Comparison of ENCODE assay signal across 8 cellular contexts in genomic region chr7:95527033-95527775, GRCh38. TPM values are rescaled to one million over a fixed set of nuclear protein-coding genes. Genes with fewer than 3 reads are reported as not detected.
DNase-seq lines count a peak whose midpoint lies in the region; ATAC-seq and TF ChIP-seq lines count a peak whose summit lies in the region.

No MANE protein-coding gene starts in this region.

- H3K27ac ChIP-seq in cingulate gyrus (ENCODE audit: low read depth, low read length) (peak overlapping the region; percentile 89), thoracic aorta (no peak overlapping the region)

- H3K9ac ChIP-seq in NT2/D1 (ENCODE audit: insufficient read length, low read depth): no peak overlapping the region

- H3K9me3 Mint-ChIP-seq in CD14-positive monocyte: no peaks in the 10 kb centered on the region

- H3K27me3 ChIP-seq in NT2/D1 (ENCODE audit: insufficient read depth, insufficient read length) (no peaks in the 10 kb centered on the region), thoracic aorta (replicated peaks; ENCODE audit: insufficient read depth) (no peaks in the 10 kb centered on the region)

- DNase-seq in CD14-positive monocyte (ENCODE audit: low spot score): peak; percentile 49
- peak; percentile 34 for DNase-seq in HT1080 (ENCODE audit: low read depth)
- DNase-seq in NT2/D1 (ENCODE audit: low read depth, low spot score): peak; percentile 60
- DNase-seq in left lobe of liver (ENCODE audit: low spot score): peak; percentile 61
- DNase-seq in thoracic aorta (ENCODE audit: low spot score): no peak
- no peak for DNase-seq in posterior vena cava (ENCODE audit: low spot score)

- TF ChIP-seq CTCF in CD14-positive monocyte (IDR thresholded peaks at IDR 0.05) (peak; percentile 91), thoracic aorta (IDR thresholded peaks at IDR 0.05) (peak; percentile 85)

- H3K9me3 ChIP-seq in NT2/D1 (ENCODE audit: insufficient read depth, low read length) (no peaks in the 10 kb centered on the region), thoracic aorta (no peaks in the 10 kb centered on the region)

- H3K36me3 ChIP-seq in NT2/D1 (ENCODE audit: insufficient read depth, insufficient read length, low read length) (no peaks in the 10 kb centered on the region), thoracic aorta (no peaks in the 10 kb centered on the region)

- intact Hi-C loops in CD14-positive monocyte (cut with micrococcal nuclease): loop anchor here (5.0 kb wide), 1 partner anchor 160 kb away; no protein-coding TSS in a partner anchor
- intact Hi-C loops in posterior vena cava (cut with DNase I): loop anchor here (2.0 to 5.0 kb wide), 2 partner anchors 160 kb away; no protein-coding TSS in a partner anchor

- ATAC-seq in GM18909 (IDR thresholded peaks at IDR 0.05; ENCODE audit: poor library complexity, unreplicated experiment) (peak; percentile 73), left lobe of liver (peak; percentile 97), thoracic aorta (ENCODE audit: insufficient number of reproducible peaks, low FRiP score, low read depth) (peak; percentile 85)

- H3K4me3 Mint-ChIP-seq in CD14-positive monocyte: no peak overlapping the region

- no peaks in the 10 kb centered on the region for H3K36me3 Mint-ChIP-seq in CD14-positive monocyte

- H3K4me1 Mint-ChIP-seq in CD14-positive monocyte: peaks cover 8% of the 10 kb centered on the region

- H3K27ac Mint-ChIP-seq in CD14-positive monocyte: no peak overlapping the region

- H3K27me3 Mint-ChIP-seq in CD14-positive monocyte (ENCODE audit: low read depth in 3 of 3): peaks cover 0 to 7% (median 2%) of the 10 kb centered on the region in 3 donors

- H3K4me1 ChIP-seq in NT2/D1 (ENCODE audit: insufficient read depth, insufficient read length) (no peaks in the 10 kb centered on the region), thoracic aorta (ENCODE audit: control insufficient read depth in 1 of 2, low read depth in 2 of 2) (no peaks in the 10 kb centered on the region)

- H3K4me3 ChIP-seq in NT2/D1 (ENCODE audit: insufficient read length, low read depth) (no peak overlapping the region), thoracic aorta (no peak overlapping the region)

RNA-seq across cellular contexts. Expression of gene ASB4, which starts 41.5 kb away (rescaled TPM):
- polyA plus RNA-seq in CD14-positive monocyte: not detected
- total RNA-seq in HT1080 (2014; rRNA removed; shearing (Covaris generic)): not detected in 2 replicates
- not detected in 2 replicates for polyA plus RNA-seq in HT1080 (2015; cell fraction: cytosol; rRNA removed)
- polyA plus RNA-seq in HT1080 (2015; cell fraction: nucleus; rRNA removed): not detected in 2 replicates
- 0.40 TPM for total RNA-seq in left lobe of liver
- under 1 TPM in 1 of 2 donors, not detected in 1; 0.14 TPM for total RNA-seq in thoracic aorta
- total RNA-seq in posterior vena cava: under 1 TPM in 1 of 2 donors, not detected in 1; 0.24 TPM

Comparison
In these comparisons a context has a peak if more than half of its experiments do, and no peak if none do; other contexts are left out.
1. DNase-seq: peak in CD14-positive monocyte (single experiment), HT1080 (single experiment), NT2/D1 (single experiment) and left lobe of liver (single experiment); none in thoracic aorta (single experiment) and posterior vena cava (single experiment).
2. Peak in every context shown above with its lines, with median percentiles within 50 percentile points of each other: ATAC-seq.